In the genomic region with DNA sequence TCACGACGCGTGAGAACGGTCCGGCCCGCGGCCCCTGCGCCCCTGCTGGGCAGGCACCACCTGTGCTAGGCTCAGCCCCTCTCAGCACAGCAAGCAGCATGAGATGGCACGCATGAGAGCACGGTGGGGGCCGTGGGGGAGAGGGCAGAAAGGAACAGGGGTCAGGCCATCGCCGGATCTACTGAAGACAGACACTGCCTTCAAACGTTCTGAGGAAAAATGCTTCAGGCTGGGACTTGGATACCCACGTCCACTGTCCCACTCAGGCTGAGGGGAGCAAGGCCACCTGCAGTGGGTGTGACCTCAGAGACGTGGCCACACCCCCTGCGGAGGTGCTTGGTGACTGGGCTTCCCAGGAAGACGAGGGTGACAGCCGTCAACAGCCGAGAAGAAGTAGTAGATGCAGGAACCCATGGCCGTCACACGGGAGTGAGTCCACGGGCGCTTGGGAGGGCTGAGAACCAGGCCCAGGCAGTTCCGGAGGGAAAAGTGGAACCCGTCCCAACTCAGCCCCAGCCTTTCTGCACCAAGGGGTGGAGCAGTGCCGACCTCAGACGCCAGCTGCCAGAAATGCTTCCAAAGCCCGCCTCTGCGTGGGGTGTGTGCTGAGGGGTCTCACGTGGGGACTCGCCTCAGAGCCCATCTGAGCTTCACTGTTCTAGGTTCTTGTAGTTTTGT, we compare ENCODE assay signal across 1 cellular context. TPM values are rescaled to one million over a fixed set of nuclear protein-coding genes. Genes with fewer than 3 reads are reported as not detected.
"Had no signal": no experiment of that assay in that cellular context is flagged by ENCODE, and none has a peak within 500 bp of the region (broad histone marks: within the 10 kb centered on the region; RNA-seq: fewer than 3 reads in every experiment).

No MANE protein-coding gene starts in this region.

RNA-seq across cellular contexts. Expression of gene TPPP, which starts 12.9 kb away (rescaled TPM):
- total RNA-seq: activated CD4-positive, alpha-beta T cell treated with anti-CD3 and anti-CD28 coated beads, Interleukin-2, amount 10 ng/mL, durations not matched to agents 24 days and 14 days had no signal
